In genomic region chr11:123357990-123358827, GRCh38 we compare ENCODE assay signal across 8 cellular contexts.
DNase-seq lines count a peak whose midpoint lies in the region; ATAC-seq and TF ChIP-seq lines count a peak whose summit lies in the region.

No MANE protein-coding gene starts in this region.

- H3K9me3 Mint-ChIP-seq in stimulated activated naive B cell treated with anti-CD40 and anti-IgM and Interleukin-4, amounts not matched to agents 10 μg/mL and 1 μg/mL and 100 μg/mL, for 72 hours = no peaks in the 10 kb centered on the region

- ATAC-seq in GM21737 (IDR thresholded peaks at IDR 0.05; ENCODE audit: unreplicated experiment) = peak; percentile 52
- peak; percentile 57 to 75 for ATAC-seq in stimulated activated naive B cell treated with anti-CD40 and anti-IgM and Interleukin-4, amounts not matched to agents 10 μg/mL and 1 μg/mL and 100 μg/mL, for 72 hours (replicated peaks)

- peaks cover 10 to 21% of the 10 kb centered on the region in 2 donors for H3K4me1 Mint-ChIP-seq in stimulated activated naive B cell treated with anti-CD40 and anti-IgM and Interleukin-4, amounts not matched to agents 10 μg/mL and 1 μg/mL and 100 μg/mL, for 72 hours

- no peak overlapping the region for H3K27ac Mint-ChIP-seq in stimulated activated naive B cell treated with anti-CD40 and anti-IgM and Interleukin-4, amounts not matched to agents 10 μg/mL and 1 μg/mL and 100 μg/mL, for 72 hours

- H3K4me3 Mint-ChIP-seq in stimulated activated naive B cell treated with anti-CD40 and anti-IgM and Interleukin-4, amounts not matched to agents 10 μg/mL and 1 μg/mL and 100 μg/mL, for 72 hours = peak overlapping the region; percentile 81 to 83

- no peaks in the 10 kb centered on the region for H3K36me3 Mint-ChIP-seq in stimulated activated naive B cell treated with anti-CD40 and anti-IgM and Interleukin-4, amounts not matched to agents 10 μg/mL and 1 μg/mL and 100 μg/mL, for 72 hours

- H3K4me3 ChIP-seq in astrocyte of the spinal cord (ENCODE audit: low read depth, low read length) = peak overlapping the region; percentile 16

- DNase-seq in DMS53 (lab: John Stamatoyannopoulos, UW) (peak; percentile 62), NCI-H82 (lab: John Stamatoyannopoulos, UW) (peak; percentile 70), astrocyte of the spinal cord (ENCODE audit: low read depth, low spot score) (peak; percentile 16), iris pigment epithelial cell (ENCODE audit: low read depth) (peak; percentile 21), mesenteric fat pad (ENCODE audit: low spot score) (no peak), ureter (ENCODE audit: low spot score) (no peak)
- no peak for DNase-seq in stimulated activated naive B cell treated with anti-CD40 and anti-IgM and Interleukin-4, amounts not matched to agents 10 μg/mL and 1 μg/mL and 100 μg/mL, for 72 hours

- peak; percentile 14 for TF ChIP-seq CTCF in astrocyte of the spinal cord (IDR thresholded peaks at IDR 0.05; ENCODE audit: low read depth, low read length)

- in situ Hi-C loops in astrocyte of the spinal cord (cut with HindIII; ENCODE audit: low sequenced_read_pairs) = no loop called here

- H3K27me3 Mint-ChIP-seq in stimulated activated naive B cell treated with anti-CD40 and anti-IgM and Interleukin-4, amounts not matched to agents 10 μg/mL and 1 μg/mL and 100 μg/mL, for 72 hours = peaks cover 37 to 53% of the 10 kb centered on the region in 2 donors

Comparison
In these comparisons a context has a peak if more than half of its experiments do, and no peak if none do; other contexts are left out.
1. DNase-seq: peak in DMS53 (single experiment), NCI-H82 (single experiment), astrocyte of the spinal cord (single experiment) and iris pigment epithelial cell (single experiment); none in stimulated activated naive B cell treated with anti-CD40 and anti-IgM and Interleukin-4, amounts not matched to agents 10 μg/mL and 1 μg/mL and 100 μg/mL, for 72 hours (single experiment), mesenteric fat pad (single experiment) and ureter (single experiment).